Comparison of ENCODE assay signal across 31 cellular contexts in the genomic region with DNA sequence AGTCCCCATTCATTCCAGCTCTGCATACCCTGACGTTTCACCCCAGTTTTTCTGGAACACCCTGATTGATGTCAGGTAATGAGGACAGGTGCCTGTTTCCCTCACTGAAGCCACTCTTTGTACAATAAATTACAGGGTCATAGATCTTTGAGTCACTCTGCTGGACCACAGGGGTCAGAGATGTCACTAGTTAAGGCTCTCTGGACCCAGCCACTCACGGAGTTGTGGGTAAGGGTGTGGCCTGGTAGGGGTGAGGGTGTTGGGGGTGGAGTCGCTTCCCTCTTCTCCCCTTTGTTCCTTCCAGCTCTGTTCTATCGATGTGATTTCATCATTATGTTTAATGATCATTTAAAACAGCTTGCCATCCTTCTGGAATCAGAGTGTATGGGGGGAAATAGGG. TPM values are rescaled to one million over a fixed set of nuclear protein-coding genes. Genes with fewer than 3 reads are reported as not detected.
"Had no signal": no experiment of that assay in that cellular context is flagged by ENCODE, and none has a peak within 500 bp of the region (broad histone marks: within the 10 kb centered on the region; RNA-seq: fewer than 3 reads in every experiment).

No MANE protein-coding gene starts in this region.

- H3K9ac ChIP-seq: neural progenitor cell, parathyroid adenoma had no signal

- H3K79me2 ChIP-seq: parathyroid adenoma had no signal

- H2AFZ ChIP-seq: neural progenitor cell, parathyroid adenoma had no signal

- H3K4me3 ChIP-seq: breast epithelium, esophagus squamous epithelium, heart right ventricle, left lung, lower lobe of right lung, neural progenitor cell, psoas muscle, transverse colon had no signal

- DNase-seq: activated CD4-positive, alpha-beta memory T cell treated with anti-CD3 and anti-CD28 coated beads, Interleukin-2, amount 10 ng/mL, durations not matched to agents 7 days and 5 days; activated CD4-positive, alpha-beta T cell treated with anti-CD3 and anti-CD28 coated beads for 1 hour; activated CD4-positive, alpha-beta T cell treated with anti-CD3 and anti-CD28 coated beads, Interleukin-2, amount 10 ng/mL, durations not matched to agents 7 days and 5 days; activated CD8-positive, alpha-beta memory T cell treated with anti-CD3 and anti-CD28 coated beads, Interleukin-2, amount 50 U/mL, for 48 hours; activated gamma-delta T cell treated with Interleukin-2 at 50 U/mL for 16 hours; activated T-cell treated with anti-CD3 and anti-CD28 coated beads, Interleukin-2, amount 50 U/mL, for 4 hours; central memory CD4-positive, alpha-beta T cell; effector CD4-positive, alpha-beta T cell; esophagus squamous epithelium; foreskin melanocyte; heart right ventricle; kidney glomerular epithelial cell; left lung; lower lobe of right lung; mesenchymal stem cell; natural killer cell; occipital lobe; psoas muscle; stimulated activated CD4-positive, alpha-beta T cell treated with anti-CD3 and anti-CD28 coated beads, Interleukin-15, amount 100 ng/mL, for 24 hours; stimulated activated naive CD4-positive, alpha-beta T cell treated with Interleukin-2 at 50 U/mL for 16 hours; T-helper 1 cell; transverse colon had no signal

- H3K4me1 Mint-ChIP-seq: activated CD4-positive, alpha-beta T cell treated with anti-CD3 and anti-CD28 coated beads, Interleukin-2, amount 10 ng/mL, durations not matched to agents 7 days and 5 days; activated naive CD4-positive, alpha-beta T cell treated with anti-CD3 and anti-CD28 coated beads, Interleukin-2, amount 50 U/mL, for 24 hours; activated T-helper 17 cell treated with anti-CD3 and anti-CD28 coated beads, Interleukin-2, amount 50 U/mL, for 72 hours; neural progenitor cell had no signal

- H3K4me1 ChIP-seq: breast epithelium, esophagus squamous epithelium, heart right ventricle, left lung, lower lobe of right lung, neural progenitor cell, parathyroid adenoma, psoas muscle, transverse colon had no signal

- H3K27me3 ChIP-seq: breast epithelium, neural progenitor cell, transverse colon had no signal

- H3K4me2 ChIP-seq: neural progenitor cell had no signal

- H3K9me3 Mint-ChIP-seq: activated CD4-positive, alpha-beta memory T cell treated with anti-CD3 and anti-CD28 coated beads, Interleukin-2, amount 10 ng/mL, durations not matched to agents 7 days and 5 days; activated CD4-positive, alpha-beta T cell treated with anti-CD3 and anti-CD28 coated beads, Interleukin-2, amount 10 ng/mL, durations not matched to agents 7 days and 5 days; activated naive CD4-positive, alpha-beta T cell treated with anti-CD3 and anti-CD28 coated beads, Interleukin-2, amount 50 U/mL, for 24 hours; activated T-cell treated with anti-CD3 and anti-CD28 coated beads, Interleukin-2, amount 50 U/mL, for 4 hours; activated T-helper 17 cell treated with anti-CD3 and anti-CD28 coated beads, Interleukin-2, amount 50 U/mL, for 72 hours; dendritic cell treated with granulocyte-macrophage colony-stimulating factor and Interleukin-4, amounts not matched to agents 40 ng/mL and 50 ng/mL, for 4 days; natural killer cell; neural progenitor cell; T-helper 2 cell treated with Interferon-gamma antibody and Interleukin-4, amounts not matched to agents 5 μg/mL and 100 μg/mL, for 36 hours had no signal

- H3K27ac ChIP-seq: breast epithelium, esophagus squamous epithelium, heart right ventricle, left lung, lower lobe of right lung, neural progenitor cell, parathyroid adenoma, psoas muscle, transverse colon had no signal

- H3K36me3 ChIP-seq: breast epithelium, esophagus squamous epithelium, heart right ventricle, left lung, lower lobe of right lung, neural progenitor cell, transverse colon had no signal

- H3K27ac Mint-ChIP-seq: activated CD4-positive, alpha-beta memory T cell treated with anti-CD3 and anti-CD28 coated beads, Interleukin-2, amount 10 ng/mL, durations not matched to agents 7 days and 5 days; activated CD4-positive, alpha-beta T cell treated with anti-CD3 and anti-CD28 coated beads, Interleukin-2, amount 10 ng/mL, durations not matched to agents 7 days and 5 days; activated naive CD4-positive, alpha-beta T cell treated with anti-CD3 and anti-CD28 coated beads, Interleukin-2, amount 50 U/mL, for 24 hours; activated T-helper 17 cell treated with anti-CD3 and anti-CD28 coated beads, Interleukin-2, amount 50 U/mL, for 72 hours; dendritic cell treated with granulocyte-macrophage colony-stimulating factor and Interleukin-4, amounts not matched to agents 40 ng/mL and 50 ng/mL, for 4 days; neural progenitor cell; T-helper 2 cell treated with Interferon-gamma antibody and Interleukin-4, amounts not matched to agents 5 μg/mL and 100 μg/mL, for 36 hours had no signal

- H3K36me3 Mint-ChIP-seq: activated naive CD4-positive, alpha-beta T cell treated with anti-CD3 and anti-CD28 coated beads, Interleukin-2, amount 50 U/mL, for 24 hours; natural killer cell; neural progenitor cell had no signal

- H3K9me3 ChIP-seq: breast epithelium, esophagus squamous epithelium, heart right ventricle, left lung, lower lobe of right lung, psoas muscle, transverse colon had no signal

- ATAC-seq: activated T-cell treated with anti-CD3 and anti-CD28 coated beads, Interleukin-2, amount 50 U/mL, for 4 hours; activated T-helper 17 cell treated with anti-CD3 and anti-CD28 coated beads, Interleukin-2, amount 50 U/mL, for 72 hours; heart right ventricle; left lung; lower lobe of right lung; natural killer cell; psoas muscle had no signal

- H3K4me3 Mint-ChIP-seq: activated CD4-positive, alpha-beta memory T cell treated with anti-CD3 and anti-CD28 coated beads, Interleukin-2, amount 10 ng/mL, durations not matched to agents 7 days and 5 days; activated CD4-positive, alpha-beta T cell treated with anti-CD3 and anti-CD28 coated beads, Interleukin-2, amount 10 ng/mL, durations not matched to agents 7 days and 5 days; activated naive CD4-positive, alpha-beta T cell treated with anti-CD3 and anti-CD28 coated beads, Interleukin-2, amount 50 U/mL, for 24 hours; activated T-cell treated with anti-CD3 and anti-CD28 coated beads, Interleukin-2, amount 50 U/mL, for 4 hours; activated T-helper 17 cell treated with anti-CD3 and anti-CD28 coated beads, Interleukin-2, amount 50 U/mL, for 72 hours; dendritic cell treated with granulocyte-macrophage colony-stimulating factor and Interleukin-4, amounts not matched to agents 40 ng/mL and 50 ng/mL, for 4 days; natural killer cell; T-helper 2 cell treated with Interferon-gamma antibody and Interleukin-4, amounts not matched to agents 5 μg/mL and 100 μg/mL, for 36 hours had no signal

RNA-seq across cellular contexts. Expression of gene IQCF5, which starts 0.5 kb away (rescaled TPM):
- total RNA-seq: activated CD4-positive, alpha-beta memory T cell treated with anti-CD3 and anti-CD28 coated beads, Interleukin-2, amount 10 ng/mL, durations not matched to agents 7 days and 5 days; activated CD4-positive, alpha-beta T cell treated with anti-CD3 and anti-CD28 coated beads, Interleukin-2, amount 10 ng/mL, durations not matched to agents 7 days and 5 days; activated T-cell treated with anti-CD3 and anti-CD28 coated beads, Interleukin-2, amount 50 U/mL, for 4 hours; activated T-helper 17 cell treated with anti-CD3 and anti-CD28 coated beads, Interleukin-2, amount 50 U/mL, for 72 hours; breast epithelium; esophagus squamous epithelium; glomerular endothelial cell; heart right ventricle; left lung; lower lobe of right lung; natural killer cell; occipital lobe; psoas muscle; temporal lobe; transverse colon had no signal
- polyA plus RNA-seq: heart right ventricle, psoas muscle had no signal

RNA-seq across cellular contexts. Expression of gene IQCF2, which starts 13.5 kb away (rescaled TPM):
- total RNA-seq: activated CD4-positive, alpha-beta memory T cell treated with anti-CD3 and anti-CD28 coated beads, Interleukin-2, amount 10 ng/mL, durations not matched to agents 7 days and 5 days; activated CD4-positive, alpha-beta T cell treated with anti-CD3 and anti-CD28 coated beads, Interleukin-2, amount 10 ng/mL, durations not matched to agents 7 days and 5 days; activated T-cell treated with anti-CD3 and anti-CD28 coated beads, Interleukin-2, amount 50 U/mL, for 4 hours; activated T-helper 17 cell treated with anti-CD3 and anti-CD28 coated beads, Interleukin-2, amount 50 U/mL, for 72 hours; breast epithelium; esophagus squamous epithelium; glomerular endothelial cell; heart right ventricle; left lung; lower lobe of right lung; natural killer cell; occipital lobe; psoas muscle; temporal lobe; transverse colon had no signal
- polyA plus RNA-seq: heart right ventricle, psoas muscle had no signal

RNA-seq across cellular contexts. Expression of gene IQCF1, which starts 28.3 kb away (rescaled TPM):
- total RNA-seq: activated CD4-positive, alpha-beta memory T cell treated with anti-CD3 and anti-CD28 coated beads, Interleukin-2, amount 10 ng/mL, durations not matched to agents 7 days and 5 days; activated CD4-positive, alpha-beta T cell treated with anti-CD3 and anti-CD28 coated beads, Interleukin-2, amount 10 ng/mL, durations not matched to agents 7 days and 5 days; activated T-cell treated with anti-CD3 and anti-CD28 coated beads, Interleukin-2, amount 50 U/mL, for 4 hours; breast epithelium; esophagus squamous epithelium; glomerular endothelial cell; heart right ventricle; left lung; lower lobe of right lung; natural killer cell; occipital lobe; psoas muscle; temporal lobe; transverse colon had no signal
- polyA plus RNA-seq: heart right ventricle, psoas muscle had no signal
